8 cellular contexts compared by ENCODE assay signal in genomic region chr2:8229546-8229986, GRCh38.
DNase-seq lines count a peak whose midpoint lies in the region; ATAC-seq, FAIRE-seq and TF ChIP-seq lines count a peak whose summit lies in the region.

No MANE protein-coding gene starts in this region.

- H4K20me1 ChIP-seq in astrocyte (ENCODE audit: insufficient read depth, low read length) = no peaks in the 10 kb centered on the region

- no peaks in the 10 kb centered on the region for H3K9me3 ChIP-seq in RWPE2 (ENCODE audit: severe bottlenecking)
- H3K9me3 ChIP-seq in astrocyte (ENCODE audit: insufficient read depth, low read depth, low read length) = no peaks in the 10 kb centered on the region

- H3K4me3 Mint-ChIP-seq in astrocyte (ENCODE audit: unreplicated experiment) = no peak overlapping the region

- H3K4me2 ChIP-seq in astrocyte (ENCODE audit: low read length) = peak overlapping the region; percentile 44

- peak overlapping the region; percentile 65 for H2AFZ ChIP-seq in astrocyte (ENCODE audit: low read depth, low read length)

- no peaks in the 10 kb centered on the region for H3K79me2 ChIP-seq in astrocyte (ENCODE audit: insufficient read depth, low read length)

- ATAC-seq in GM19035 (IDR thresholded peaks at IDR 0.05; ENCODE audit: unreplicated experiment) = peak; percentile 84
- ATAC-seq in HG03135 (IDR thresholded peaks at IDR 0.05; ENCODE audit: unreplicated experiment) = peak; percentile 86
- peak; percentile 70 for ATAC-seq in RWPE2 (ENCODE audit: low read depth)

- H3K36me3 ChIP-seq in RWPE2 (ENCODE audit: low read depth) (no peaks in the 10 kb centered on the region), astrocyte (ENCODE audit: insufficient read depth, low read length) (no peaks in the 10 kb centered on the region)

- no peak overlapping the region for H3K9ac ChIP-seq in astrocyte (ENCODE audit: low read length)

- FAIRE-seq in astrocyte (lab: Jason Lieb, UNC) = no peak

- peaks cover 2% of the 10 kb centered on the region for H3K4me1 Mint-ChIP-seq in astrocyte (ENCODE audit: low read depth, unreplicated experiment)

- peak; percentile 80 for DNase-seq in AG08396 (ENCODE audit: low spot score)
- no peak for DNase-seq in RWPE2 (ENCODE audit: low spot score)
- peak; percentile 77 for DNase-seq in astrocyte (ENCODE audit: low read depth)
- peak; percentile 58 for DNase-seq in medulla oblongata (ENCODE audit: extremely low spot score)
- DNase-seq in stimulated activated naive CD4-positive, alpha-beta T cell treated with Interleukin-2 at 50 U/mL for 16 hours (lab: John Stamatoyannopoulos, UW) = peak; percentile 3
- no peak for DNase-seq in effector CD4-positive, alpha-beta T cell

- no peaks in the 10 kb centered on the region for H3K4me1 ChIP-seq in RWPE2 (ENCODE audit: insufficient read depth, poor library complexity, severe bottlenecking)
- no peaks in the 10 kb centered on the region for H3K4me1 ChIP-seq in astrocyte (ENCODE audit: insufficient read depth, low read length)

- TF ChIP-seq CTCF in RWPE2 (IDR thresholded peaks at IDR 0.05; ENCODE audit: poor library complexity, severe bottlenecking) = no peak
- no peak for TF ChIP-seq CTCF in astrocyte (IDR thresholded peaks at IDR 0.05; ENCODE audit: insufficient read depth, low read depth, low read length)

- peak overlapping the region; percentile 53 for H3K27ac Mint-ChIP-seq in astrocyte (ENCODE audit: unreplicated experiment)

- H3K27ac ChIP-seq in RWPE2 (ENCODE audit: poor library complexity, severe bottlenecking) (no peak overlapping the region), astrocyte (ENCODE audit: low read depth, low read length) (no peak overlapping the region)

- H3K27me3 ChIP-seq in RWPE2 (ENCODE audit: insufficient read depth, poor library complexity, severe bottlenecking) = no peaks in the 10 kb centered on the region
- no peaks in the 10 kb centered on the region for H3K27me3 ChIP-seq in astrocyte (ENCODE audit: insufficient read depth, low read length)

- peaks cover 3% of the 10 kb centered on the region for H3K9me3 Mint-ChIP-seq in astrocyte (ENCODE audit: unreplicated experiment)

- no peaks in the 10 kb centered on the region for H3K36me3 Mint-ChIP-seq in astrocyte (ENCODE audit: low read depth, unreplicated experiment)

- H3K27me3 Mint-ChIP-seq in astrocyte (ENCODE audit: low read depth, unreplicated experiment) = peaks cover 14% of the 10 kb centered on the region

- H3K4me3 ChIP-seq in RWPE2 (ENCODE audit: severe bottlenecking) (no peak overlapping the region), astrocyte (ENCODE audit: insufficient read depth, low read depth, low read length) (no peak overlapping the region)

Comparison
In these comparisons a context has a peak if more than half of its experiments do, and no peak if none do; other contexts are left out.
1. DNase-seq: peak in AG08396 (single experiment), astrocyte (single experiment), medulla oblongata (single experiment) and stimulated activated naive CD4-positive, alpha-beta T cell treated with Interleukin-2 at 50 U/mL for 16 hours (single experiment); none in RWPE2 (single experiment) and effector CD4-positive, alpha-beta T cell (single experiment).
2. Peak in every context shown above with its lines, with median percentiles within 50 percentile points of each other: ATAC-seq.